Comparison of ENCODE assay signal across 11 cellular contexts in genomic region chr19:47581605-47582319, GRCh38. TPM values are rescaled to one million over a fixed set of nuclear protein-coding genes. Genes with fewer than 3 reads are reported as not detected.
DNase-seq lines count a peak whose midpoint lies in the region; ATAC-seq, FAIRE-seq and TF ChIP-seq lines count a peak whose summit lies in the region.
"Had no signal": no experiment of that assay in that cellular context is flagged by ENCODE, and none has a peak within 500 bp of the region (broad histone marks: within the 10 kb centered on the region; RNA-seq: fewer than 3 reads in every experiment).

No MANE protein-coding gene starts in this region.

- no peaks in the 10 kb centered on the region for H3K27me3 ChIP-seq in RWPE2 (ENCODE audit: insufficient read depth, poor library complexity, severe bottlenecking)

- ATAC-seq in RWPE2 (ENCODE audit: low read depth) = peak; percentile 54; the same call in 1 of the 3 replicates

- H3K4me1 ChIP-seq in RWPE2 (ENCODE audit: insufficient read depth, poor library complexity, severe bottlenecking) = peaks cover 14% of the 10 kb centered on the region
- H3K4me1 ChIP-seq in urinary bladder (ENCODE audit: insufficient read depth) = no peaks in the 10 kb centered on the region

- H3K4me3 ChIP-seq in RWPE2 (ENCODE audit: severe bottlenecking) = no peak overlapping the region
- H3K4me3 ChIP-seq in fibroblast of villous mesenchyme (ENCODE audit: low read depth, low read length) = peak overlapping the region; percentile 9
- H3K4me3 ChIP-seq in urinary bladder (ENCODE audit: low read depth, low read length) = no peak overlapping the region

- H3K9me3 ChIP-seq in RWPE2 (ENCODE audit: severe bottlenecking) = peaks cover 4% of the 10 kb centered on the region

- peaks cover 4% of the 10 kb centered on the region for H3K36me3 Mint-ChIP-seq in activated naive CD8-positive, alpha-beta T cell
- H3K36me3 Mint-ChIP-seq in activated naive CD8-positive, alpha-beta T cell treated with anti-CD3 and anti-CD28 coated beads for 36 hours = no peaks in the 10 kb centered on the region
- no peaks in the 10 kb centered on the region for H3K36me3 Mint-ChIP-seq in activated T-helper 1 cell treated with anti-CD3 and anti-CD28 coated beads, Interleukin-12 subunit alpha, Interleukin-12 subunit beta, Interleukin-2, Interleukin-4 antibody, amounts not matched to agents 30 ng/mL and 10 ng/mL and 1 ng/mL, durations not matched to agents 14 hours and 24 hours and 36 hours (ENCODE audit: low read depth)

- H3K4me3 Mint-ChIP-seq in activated naive CD8-positive, alpha-beta T cell = peak overlapping the region; percentile 66
- H3K4me3 Mint-ChIP-seq in activated naive CD8-positive, alpha-beta T cell treated with anti-CD3 and anti-CD28 coated beads for 36 hours = no peak overlapping the region
- H3K4me3 Mint-ChIP-seq in activated T-helper 1 cell treated with anti-CD3 and anti-CD28 coated beads, Interleukin-12 subunit alpha, Interleukin-12 subunit beta, Interleukin-2, Interleukin-4 antibody, amounts not matched to agents 30 ng/mL and 10 ng/mL and 1 ng/mL, durations not matched to agents 14 hours and 24 hours and 36 hours = no peak overlapping the region
- H3K4me3 Mint-ChIP-seq: B cell, naive B cell had no signal

- no peaks in the 10 kb centered on the region for H3K27me3 Mint-ChIP-seq in activated naive CD8-positive, alpha-beta T cell
- no peaks in the 10 kb centered on the region for H3K27me3 Mint-ChIP-seq in activated naive CD8-positive, alpha-beta T cell treated with anti-CD3 and anti-CD28 coated beads for 36 hours
- peaks cover 6% of the 10 kb centered on the region for H3K27me3 Mint-ChIP-seq in activated T-helper 1 cell treated with anti-CD3 and anti-CD28 coated beads, Interleukin-12 subunit alpha, Interleukin-12 subunit beta, Interleukin-2, Interleukin-4 antibody, amounts not matched to agents 30 ng/mL and 10 ng/mL and 1 ng/mL, durations not matched to agents 14 hours and 24 hours and 36 hours (ENCODE audit: insufficient read depth)

- DNase-seq in activated naive CD8-positive, alpha-beta T cell treated with anti-CD3 and anti-CD28 coated beads for 36 hours = no peak
- no peak for DNase-seq in RWPE2 (ENCODE audit: low spot score)
- no peak for DNase-seq in fibroblast of villous mesenchyme (ENCODE audit: low read depth)
- DNase-seq in nucleus accumbens (lab: John Stamatoyannopoulos, UW) = no peak
- no peak for DNase-seq in H54 (ENCODE audit: insufficient read length, low spot score)
- no peak for DNase-seq in activated T-helper 1 cell treated with anti-CD3 and anti-CD28 coated beads, Interleukin-12 subunit alpha, Interleukin-12 subunit beta, Interleukin-2, Interleukin-4 antibody, amounts not matched to agents 30 ng/mL and 10 ng/mL and 1 ng/mL, durations not matched to agents 14 hours and 24 hours and 36 hours (ENCODE audit: low spot score)
- DNase-seq: activated CD4-positive, alpha-beta T cell treated with anti-CD3 and anti-CD28 coated beads for 4 hours; naive B cell had no signal

- peaks cover 42% of the 10 kb centered on the region for H3K4me1 Mint-ChIP-seq in activated naive CD8-positive, alpha-beta T cell (ENCODE audit: low read depth)
- H3K4me1 Mint-ChIP-seq in activated naive CD8-positive, alpha-beta T cell treated with anti-CD3 and anti-CD28 coated beads for 36 hours = peaks cover 27% of the 10 kb centered on the region
- H3K4me1 Mint-ChIP-seq in activated T-helper 1 cell treated with anti-CD3 and anti-CD28 coated beads, Interleukin-12 subunit alpha, Interleukin-12 subunit beta, Interleukin-2, Interleukin-4 antibody, amounts not matched to agents 30 ng/mL and 10 ng/mL and 1 ng/mL, durations not matched to agents 14 hours and 24 hours and 36 hours (ENCODE audit: low read depth) = peaks cover 29% of the 10 kb centered on the region

- WGBS in urinary bladder = 57% methylated on average over 6 of the region's 6 CpGs

- H3K27ac ChIP-seq in RWPE2 (ENCODE audit: poor library complexity, severe bottlenecking) (no peak overlapping the region), urinary bladder (ENCODE audit: low read depth) (peak overlapping the region; percentile 35)

- TF ChIP-seq CTCF in RWPE2 (IDR thresholded peaks at IDR 0.05; ENCODE audit: poor library complexity, severe bottlenecking) (no peak), fibroblast of villous mesenchyme (IDR thresholded peaks at IDR 0.05; ENCODE audit: insufficient read depth, low read depth, low read length) (no peak)

- no peaks in the 10 kb centered on the region for H3K9me3 Mint-ChIP-seq in activated naive CD8-positive, alpha-beta T cell (ENCODE audit: low read depth)
- H3K9me3 Mint-ChIP-seq in activated naive CD8-positive, alpha-beta T cell treated with anti-CD3 and anti-CD28 coated beads for 36 hours = peaks cover 8% of the 10 kb centered on the region
- peaks cover 10% of the 10 kb centered on the region for H3K9me3 Mint-ChIP-seq in activated T-helper 1 cell treated with anti-CD3 and anti-CD28 coated beads, Interleukin-12 subunit alpha, Interleukin-12 subunit beta, Interleukin-2, Interleukin-4 antibody, amounts not matched to agents 30 ng/mL and 10 ng/mL and 1 ng/mL, durations not matched to agents 14 hours and 24 hours and 36 hours

- no peak overlapping the region for H3K27ac Mint-ChIP-seq in activated naive CD8-positive, alpha-beta T cell
- H3K27ac Mint-ChIP-seq in activated naive CD8-positive, alpha-beta T cell treated with anti-CD3 and anti-CD28 coated beads for 36 hours = no peak overlapping the region
- H3K27ac Mint-ChIP-seq in activated T-helper 1 cell treated with anti-CD3 and anti-CD28 coated beads, Interleukin-12 subunit alpha, Interleukin-12 subunit beta, Interleukin-2, Interleukin-4 antibody, amounts not matched to agents 30 ng/mL and 10 ng/mL and 1 ng/mL, durations not matched to agents 14 hours and 24 hours and 36 hours = no peak overlapping the region
- H3K27ac Mint-ChIP-seq: B cell, naive B cell had no signal

- H3K36me3 ChIP-seq in RWPE2 (ENCODE audit: low read depth) = no peaks in the 10 kb centered on the region
- H3K36me3 ChIP-seq in urinary bladder (ENCODE audit: insufficient read depth) = no peaks in the 10 kb centered on the region

- no peak for FAIRE-seq in H54 (lab: Jason Lieb, UNC)

- intact Hi-C loops in activated T-helper 1 cell treated with anti-CD3 and anti-CD28 coated beads, Interleukin-12 subunit alpha, Interleukin-12 subunit beta, Interleukin-2, Interleukin-4 antibody, amounts not matched to agents 30 ng/mL and 10 ng/mL and 1 ng/mL, durations not matched to agents 14 hours and 24 hours and 36 hours (cut with micrococcal nuclease) = no loop called here

- TF ChIP-seq POLR2A in H54 (IDR thresholded peaks at IDR 0.05; ENCODE audit: low read depth, low read length) = no peak

RNA-seq across cellular contexts. Expression of gene ZNF541, which starts 8.8 kb away (rescaled TPM):
- total RNA-seq in activated naive CD8-positive, alpha-beta T cell treated with anti-CD3 and anti-CD28 coated beads for 36 hours = under 1 TPM; 0.19 to 0.22 TPM
- under 0.01 TPM in 2 replicates for total RNA-seq in fibroblast of villous mesenchyme
- total RNA-seq in urinary bladder = 0.16 TPM
- 0.25 TPM for polyA plus RNA-seq in urinary bladder
- 0.05 and 0.39 TPM in 2 replicates for total RNA-seq in activated T-helper 1 cell treated with anti-CD3 and anti-CD28 coated beads, Interleukin-12 subunit alpha, Interleukin-12 subunit beta, Interleukin-2, Interleukin-4 antibody, amounts not matched to agents 30 ng/mL and 10 ng/mL and 1 ng/mL, durations not matched to agents 14 hours and 24 hours and 36 hours
- total RNA-seq: B cell had no signal

RNA-seq across cellular contexts. Expression of gene BICRA, which starts 27.2 kb away (rescaled TPM):
- 10 to 100 TPM in 1 of 2 experiments, 1 to 10 TPM in 1; 8.9 to 10.2 TPM for total RNA-seq in activated naive CD8-positive, alpha-beta T cell treated with anti-CD3 and anti-CD28 coated beads for 36 hours
- 3.0 and 5.2 TPM in 2 replicates for total RNA-seq in fibroblast of villous mesenchyme
- total RNA-seq in urinary bladder = 5.9 TPM
- 10.9 TPM for polyA plus RNA-seq in urinary bladder
- total RNA-seq in activated T-helper 1 cell treated with anti-CD3 and anti-CD28 coated beads, Interleukin-12 subunit alpha, Interleukin-12 subunit beta, Interleukin-2, Interleukin-4 antibody, amounts not matched to agents 30 ng/mL and 10 ng/mL and 1 ng/mL, durations not matched to agents 14 hours and 24 hours and 36 hours = 13.0 and 13.5 TPM in 2 replicates
